In genomic region chr5:1138445-1139207, GRCh38 we compare ENCODE assay signal across 2 cellular contexts.
TF ChIP-seq lines count a peak whose summit lies in the region.

No MANE protein-coding gene starts in this region.

TF ChIP-seq in HepG2, 621 proteins besides CTCF, POLR2A, EP300 and RAD21 (continues in another document):
- TF ChIP-seq ZFP91 (CRISPR knock-in tag; IDR thresholded peaks at IDR 0.05; ENCODE audit: borderline replicate concordance), result 0 out of 2 replicates have a peak, but pooled peaks have one; percentile 39
- peak; percentile 67 for TF ChIP-seq ARNTL (CRISPR knock-in tag; IDR thresholded peaks at IDR 0.05)
- no peak for TF ChIP-seq ZNF780A (CRISPR knock-in tag; IDR thresholded peaks at IDR 0.05)
- TF ChIP-seq SRY (CRISPR knock-in tag; IDR thresholded peaks at IDR 0.05), result no peak
- TF ChIP-seq USF2 (IDR thresholded peaks at IDR 0.05; ENCODE audit: low read depth, low read length), result no peak
- TF ChIP-seq USF2 (CRISPR knock-in tag; IDR thresholded peaks at IDR 0.05; ENCODE audit: borderline replicate concordance), result peak; percentile 23; the same call in 1 of the 2 replicates
- 0 out of 2 replicates have a peak, but pooled peaks have one; percentile 40 for TF ChIP-seq BORCS8-MEF2B (CRISPR knock-in tag; IDR thresholded peaks at IDR 0.05)
- peak; percentile 72 for TF ChIP-seq KDM6A (CRISPR knock-in tag; IDR thresholded peaks at IDR 0.05; ENCODE audit: low read depth)
- no peak for TF ChIP-seq SYNCRIP (IDR thresholded peaks at IDR 0.05; ENCODE audit: insufficient read depth, low read depth, low read length)
- TF ChIP-seq ZMYM2 (CRISPR knock-in tag; IDR thresholded peaks at IDR 0.05), result peak; percentile 75; the same call in 1 of the 2 replicates
- no peak for TF ChIP-seq JDP2 (CRISPR knock-in tag; IDR thresholded peaks at IDR 0.05; ENCODE audit: borderline replicate concordance)
- no peak for TF ChIP-seq RXRA (CRISPR knock-in tag; IDR thresholded peaks at IDR 0.05)
- TF ChIP-seq MED1 (CRISPR knock-in tag; IDR thresholded peaks at IDR 0.05), result peak; percentile 55; the same call in 1 of the 2 replicates
- TF ChIP-seq DPF2 (CRISPR knock-in tag; IDR thresholded peaks at IDR 0.05; ENCODE audit: borderline replicate concordance, low read depth), result 0 out of 2 replicates have a peak, but pooled peaks have one; percentile 48
- TF ChIP-seq TEAD3 (CRISPR knock-in tag; optimal IDR thresholded peaks at IDR 0.05; ENCODE audit: borderline replicate concordance), result no peak
- TF ChIP-seq SP140L (CRISPR knock-in tag; IDR thresholded peaks at IDR 0.05; ENCODE audit: borderline replicate concordance), result no peak
- peak; percentile 91 for TF ChIP-seq SRF (IDR thresholded peaks at IDR 0.05; ENCODE audit: low read depth, low read length)
- 0 out of 2 replicates have a peak, but pooled peaks have one; percentile 12 for TF ChIP-seq SMC3 (IDR thresholded peaks at IDR 0.05; ENCODE audit: low read length)
- TF ChIP-seq ZNF691 (CRISPR knock-in tag; IDR thresholded peaks at IDR 0.05; ENCODE audit: borderline replicate concordance, low read depth), result peak; percentile 82; the same call in 1 of the 2 replicates
- TF ChIP-seq GATAD1 (CRISPR knock-in tag; IDR thresholded peaks at IDR 0.05), result peak; percentile 36; the same call in 1 of the 2 replicates
- peak; percentile 18; the same call in 1 of the 2 replicates for TF ChIP-seq SAP130 (CRISPR knock-in tag; IDR thresholded peaks at IDR 0.05; ENCODE audit: low read depth)
- TF ChIP-seq ZNF317 (CRISPR knock-in tag; IDR thresholded peaks at IDR 0.05), result no peak
- no peak for TF ChIP-seq ZNF143 (CRISPR knock-in tag; IDR thresholded peaks at IDR 0.05)
- TF ChIP-seq GABPA (IDR thresholded peaks at IDR 0.05; ENCODE audit: low read depth, low read length), result no peak
- TF ChIP-seq GABPA (CRISPR knock-in tag; IDR thresholded peaks at IDR 0.05; ENCODE audit: low read depth), result no peak; the same call in 1 of the 2 replicates
- peak; percentile 81; the same call in 1 of the 2 replicates for TF ChIP-seq ZNF430 (CRISPR knock-in tag; IDR thresholded peaks at IDR 0.05)
- no peak for TF ChIP-seq ZNF615 (CRISPR knock-in tag; IDR thresholded peaks at IDR 0.05; ENCODE audit: borderline replicate concordance)
- no peak for TF ChIP-seq ZFP62 (CRISPR knock-in tag; IDR thresholded peaks at IDR 0.05)
- TF ChIP-seq ATM (IDR thresholded peaks at IDR 0.05; ENCODE audit: borderline replicate concordance), result no peak
- 0 out of 2 replicates have a peak, but pooled peaks have one; percentile 37 for TF ChIP-seq MTF2 (CRISPR knock-in tag; IDR thresholded peaks at IDR 0.05; ENCODE audit: borderline replicate concordance)
- TF ChIP-seq REL (CRISPR knock-in tag; conservative IDR thresholded peaks at IDR 0.05), result no peak
- TF ChIP-seq BCL6 (CRISPR knock-in tag; IDR thresholded peaks at IDR 0.05), result peak; percentile 22; the same call in 1 of the 2 replicates
- peak; percentile 47; the same call in 1 of the 2 replicates for TF ChIP-seq NRL (CRISPR knock-in tag; IDR thresholded peaks at IDR 0.05; ENCODE audit: borderline replicate concordance)
- TF ChIP-seq NFYB (CRISPR knock-in tag; IDR thresholded peaks at IDR 0.05), result peak; percentile 4
- no peak for TF ChIP-seq ZKSCAN1 (IDR thresholded peaks at IDR 0.05; ENCODE audit: low read length)
- 0 out of 2 replicates have a peak, but pooled peaks have one; percentile 49 for TF ChIP-seq MTA1 (CRISPR knock-in tag; IDR thresholded peaks at IDR 0.05; ENCODE audit: borderline replicate concordance)

TF ChIP-seq in K562, 482 proteins besides CTCF, POLR2A, EP300 and RAD21:
- no peak for TF ChIP-seq ZNF444 (CRISPR knock-in tag; IDR thresholded peaks at IDR 0.05)
- TF ChIP-seq, protein P1, sequence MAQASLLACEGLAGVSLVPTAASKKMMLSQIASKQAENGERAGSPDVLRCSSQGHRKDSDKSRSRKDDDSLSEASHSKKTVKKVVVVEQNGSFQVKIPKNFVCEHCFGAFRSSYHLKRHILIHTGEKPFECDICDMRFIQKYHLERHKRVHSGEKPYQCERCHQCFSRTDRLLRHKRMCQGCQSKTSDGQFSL (CRISPR knock-in tag; IDR thresholded peaks at IDR 0.05), result 0 out of 2 replicates have a peak, but pooled peaks have one; percentile 14
- TF ChIP-seq, protein P1 (tag; IDR thresholded peaks at IDR 0.05), result no peak
- TF ChIP-seq ZEB2 (IDR thresholded peaks at IDR 0.05), result no peak
- TF ChIP-seq SIX5 (IDR thresholded peaks at IDR 0.05; ENCODE audit: borderline replicate concordance in 1 of 2, insufficient read depth in 1 of 2, low read depth in 1 of 2, low read length in 2 of 2), result no peak
- no peak for TF ChIP-seq ZC3H11A (IDR thresholded peaks at IDR 0.05; ENCODE audit: low read depth, low read length)
- TF ChIP-seq FUS (optimal IDR thresholded peaks at IDR 0.05; ENCODE audit: low read depth, low read length), result no peak
- TF ChIP-seq THRA (IDR thresholded peaks at IDR 0.05), result no peak
- TF ChIP-seq PBX2 (CRISPR knock-in tag; IDR thresholded peaks at IDR 0.05; ENCODE audit: low read depth), result no peak
- no peak for TF ChIP-seq PBX2 (tag; conservative IDR thresholded peaks at IDR 0.05; ENCODE audit: low read depth)
